In genomic region chr19:58544591-58545285, GRCh38 we compare ENCODE assay signal across 8 cellular contexts. TPM values are rescaled to one million over a fixed set of nuclear protein-coding genes. Genes with fewer than 3 reads are reported as not detected.
A peak's percentile ranks its signal among the peaks of the same experiment; 100 is the strongest.
DNase-seq lines count a peak whose midpoint lies in the region; ATAC-seq and TF ChIP-seq lines count a peak whose summit lies in the region.

No MANE protein-coding gene starts in this region.

- peaks cover 11% of the 10 kb centered on the region for H3K4me1 ChIP-seq in foreskin keratinocyte
- peaks cover 7 to 14% of the 10 kb centered on the region in 2 experiments for H3K4me1 ChIP-seq in trophoblast cell (ENCODE audit: control insufficient read depth in 1 of 2, insufficient read depth in 2 of 2, low read length in 2 of 2)

- H3K36me3 ChIP-seq in trophoblast cell (ENCODE audit: control insufficient read depth in 1 of 2, insufficient read depth in 2 of 2, low read length in 2 of 2): peaks cover 37 to 40% of the 10 kb centered on the region in 2 experiments

- H3K27me3 ChIP-seq in foreskin keratinocyte (no peaks in the 10 kb centered on the region), trophoblast cell (ENCODE audit: insufficient read depth, low read length) (peaks cover 4% of the 10 kb centered on the region)

- TF ChIP-seq CTCF in AG10803 (conservative IDR thresholded peaks at IDR 0.05; ENCODE audit: low read length): no peak
- TF ChIP-seq CTCF in foreskin keratinocyte (conservative IDR thresholded peaks at IDR 0.05): no peak

- peak overlapping the region; percentile 91 for H2BK120ac ChIP-seq in trophoblast cell (ENCODE audit: insufficient read depth, low read length, poor library complexity)

- H2AFZ ChIP-seq in trophoblast cell (ENCODE audit: insufficient read depth, low read length, poor library complexity): peak overlapping the region; percentile 82

- H3K27ac ChIP-seq in foreskin keratinocyte (peak overlapping the region; percentile 74), trophoblast cell (ENCODE audit: low read depth, low read length) (peak overlapping the region; percentile 98)

- H3K9me3 ChIP-seq in trophoblast cell (ENCODE audit: insufficient read depth, low read depth, low read length): peaks cover 2% of the 10 kb centered on the region

- H3K23ac ChIP-seq in trophoblast cell (ENCODE audit: low read length): no peak overlapping the region

- H2BK5ac ChIP-seq in trophoblast cell (ENCODE audit: low read depth, low read length, poor library complexity): peak overlapping the region; percentile 97

- H4K8ac ChIP-seq in trophoblast cell (ENCODE audit: low read depth, low read length): peak overlapping the region; percentile 94

- H2BK12ac ChIP-seq in trophoblast cell (ENCODE audit: low read length): no peak overlapping the region

- DNase-seq in AG10803 (ENCODE audit: low read depth): peak; percentile 33
- DNase-seq in activated T-cell treated with anti-CD3 and anti-CD28 coated beads for 4 hours: peak; percentile 53
- no peak for DNase-seq in foreskin keratinocyte
- DNase-seq in trophoblast cell: peak in 1 of 2 donors; percentile 66
- no peak for DNase-seq in NCI-H1105 (lab: John Stamatoyannopoulos, UW)
- DNase-seq in NCI-H2196 (lab: John Stamatoyannopoulos, UW; ENCODE audit: unreplicated experiment): no peak

- peaks cover 26% of the 10 kb centered on the region for H3K79me2 ChIP-seq in trophoblast cell (ENCODE audit: control insufficient read depth, insufficient read depth, low read length, poor library complexity)

- H3K9ac ChIP-seq in trophoblast cell (ENCODE audit: low read length): peak overlapping the region; percentile 99

- H3K4me2 ChIP-seq in trophoblast cell (ENCODE audit: low read length): peak overlapping the region; percentile 67

- H4K12ac ChIP-seq in trophoblast cell (ENCODE audit: low read depth, low read length): peak overlapping the region; percentile 86

- H4K91ac ChIP-seq in trophoblast cell (ENCODE audit: low read depth, low read length): peak overlapping the region; percentile 94

- peak overlapping the region; percentile 99 for H3K4ac ChIP-seq in trophoblast cell (ENCODE audit: low read depth, low read length)

- peak overlapping the region; percentile 100 for H3K18ac ChIP-seq in trophoblast cell (ENCODE audit: low read length)

- H3K4me3 ChIP-seq in AG10803 (ENCODE audit: low read length): peak overlapping the region; percentile 86
- H3K4me3 ChIP-seq in trophoblast cell (ENCODE audit: low read depth, low read length): peak overlapping the region; percentile 97

- ATAC-seq in GM19395 (IDR thresholded peaks at IDR 0.05; ENCODE audit: unreplicated experiment): peak; percentile 46
- ATAC-seq in HG03460 (IDR thresholded peaks at IDR 0.05; ENCODE audit: unreplicated experiment): peak; percentile 41
- peak; percentile 36 for ATAC-seq in foreskin keratinocyte

- no CpG with 5 or more reads among the region's 92 CpGs for WGBS in trophoblast cell (ENCODE audit: extremely low coverage, insufficient coverage, insufficient read length)

- H3K14ac ChIP-seq in trophoblast cell (ENCODE audit: low read length): peak overlapping the region; percentile 99

- H2AK5ac ChIP-seq in trophoblast cell (ENCODE audit: low read length): peak overlapping the region; percentile 81

- peaks cover 15% of the 10 kb centered on the region for H3K79me1 ChIP-seq in trophoblast cell (ENCODE audit: low read length)

RNA-seq across cellular contexts. Expression of gene TRIM28, which starts 0.9 kb away (rescaled TPM):
- 563 and 590 TPM in 2 replicates for total RNA-seq in foreskin keratinocyte
- polyA plus RNA-seq in foreskin keratinocyte: 522 and 587 TPM in 2 replicates
- 646 and 654 TPM in 2 replicates for polyA plus RNA-seq in trophoblast cell (2013)

RNA-seq across cellular contexts. Expression of gene CHMP2A, which starts 10.2 kb away (rescaled TPM):
- 99.9 and 110 TPM in 2 replicates for total RNA-seq in foreskin keratinocyte
- polyA plus RNA-seq in foreskin keratinocyte: 172 and 179 TPM in 2 replicates
- polyA plus RNA-seq in trophoblast cell (2013): 137 and 138 TPM in 2 replicates

RNA-seq across cellular contexts. Expression of gene UBE2M, which starts 13.7 kb away (rescaled TPM):
- 70.7 and 79.8 TPM in 2 replicates for total RNA-seq in foreskin keratinocyte
- polyA plus RNA-seq in foreskin keratinocyte: 120 and 134 TPM in 2 replicates
- polyA plus RNA-seq in trophoblast cell (2013): 98.2 and 99.0 TPM in 2 replicates

RNA-seq across cellular contexts. Expression of gene ZBTB45, which starts 25.1 kb away (rescaled TPM):
- 10.0 and 11.0 TPM in 2 replicates for total RNA-seq in foreskin keratinocyte
- polyA plus RNA-seq in foreskin keratinocyte: 14.7 and 16.5 TPM in 2 replicates
- polyA plus RNA-seq in trophoblast cell (2013): 14.8 and 15.3 TPM in 2 replicates

RNA-seq across cellular contexts. Expression of gene MZF1, which starts 28.4 kb away (rescaled TPM):
- 5.8 and 7.7 TPM in 2 replicates for total RNA-seq in foreskin keratinocyte
- polyA plus RNA-seq in foreskin keratinocyte: 4.3 and 5.2 TPM in 2 replicates
- 12.4 and 13.2 TPM in 2 replicates for polyA plus RNA-seq in trophoblast cell (2013)

Comparison
In these comparisons a context has a peak if more than half of its experiments do, and no peak if none do; other contexts are left out.
1. DNase-seq: peak in AG10803 (single experiment) and activated T-cell treated with anti-CD3 and anti-CD28 coated beads for 4 hours (single experiment); none in foreskin keratinocyte (0 of 2), NCI-H1105 (single experiment) and NCI-H2196 (single experiment).
2. Peak in every context shown above with its lines, with median percentiles within 50 percentile points of each other: ATAC-seq.